20 cellular contexts compared by ENCODE assay signal in genomic region chr5:6785161-6785860, GRCh38.
"Had no signal": no experiment of that assay in that cellular context is flagged by ENCODE, and none has a peak within 500 bp of the region (broad histone marks: within the 10 kb centered on the region; RNA-seq: fewer than 3 reads in every experiment).

No MANE protein-coding gene starts in this region.

- H3K9me3 ChIP-seq: ascending aorta, breast epithelium, gastrocnemius medialis, left lung, pancreas, tibial artery, vagina had no signal

- H3K27ac ChIP-seq: ascending aorta, breast epithelium, coronary artery, gastrocnemius medialis, left lung, pancreas, tibial artery, vagina had no signal

- H3K27ac Mint-ChIP-seq: activated naive CD4-positive, alpha-beta T cell treated with anti-CD3 and anti-CD28 coated beads, Interleukin-2, amount 10 ng/mL, durations not matched to agents 7 days and 5 days; stimulated activated naive B cell treated with anti-CD40 and anti-IgM and Interleukin-4, amounts not matched to agents 10 μg/mL and 1 μg/mL and 100 μg/mL, for 72 hours had no signal

- H3K36me3 ChIP-seq: ascending aorta, breast epithelium, gastrocnemius medialis, left lung, pancreas, tibial artery, vagina had no signal

- H3K4me3 ChIP-seq: ascending aorta, breast epithelium, coronary artery, gastrocnemius medialis, left lung, pancreas, tibial artery, vagina had no signal

- ATAC-seq: activated T-cell treated with anti-CD3 and anti-CD28 coated beads, Interleukin-2, amount 50 U/mL, for 4 hours; gastrocnemius medialis; left lung; pancreas; sciatic nerve; stimulated activated naive B cell treated with anti-CD40 and anti-IgM and Interleukin-4, amounts not matched to agents 10 μg/mL and 1 μg/mL and 100 μg/mL, for 72 hours had no signal

- H3K27me3 ChIP-seq: ascending aorta, breast epithelium, gastrocnemius medialis, left lung, pancreas, tibial artery, vagina had no signal

- H3K36me3 Mint-ChIP-seq: activated naive CD4-positive, alpha-beta T cell treated with anti-CD3 and anti-CD28 coated beads, Interleukin-2, amount 10 ng/mL, durations not matched to agents 7 days and 5 days; stimulated activated naive B cell treated with anti-CD40 and anti-IgM and Interleukin-4, amounts not matched to agents 10 μg/mL and 1 μg/mL and 100 μg/mL, for 72 hours had no signal

- FAIRE-seq: endometrium, pancreas, TTC549 had no signal

- H3K9me3 Mint-ChIP-seq: activated naive CD4-positive, alpha-beta T cell treated with anti-CD3 and anti-CD28 coated beads, Interleukin-2, amount 10 ng/mL, durations not matched to agents 7 days and 5 days; activated T-cell treated with anti-CD3 and anti-CD28 coated beads, Interleukin-2, amount 50 U/mL, for 4 hours; stimulated activated naive B cell treated with anti-CD40 and anti-IgM and Interleukin-4, amounts not matched to agents 10 μg/mL and 1 μg/mL and 100 μg/mL, for 72 hours had no signal

- H3K4me1 ChIP-seq: ascending aorta, breast epithelium, gastrocnemius medialis, pancreas, tibial artery, vagina had no signal

- DNase-seq: activated CD4-positive, alpha-beta T cell treated with anti-CD3 and anti-CD28 coated beads, Interleukin-2, amount 50 U/mL, for 48 hours; activated naive CD4-positive, alpha-beta T cell treated with anti-CD3 and anti-CD28 coated beads, Interleukin-2, amount 10 ng/mL, durations not matched to agents 7 days and 5 days; activated T-cell treated with anti-CD3 and anti-CD28 coated beads, Interleukin-2, amount 50 U/mL, for 4 hours; erythroblast; gastrocnemius medialis; head of caudate nucleus; left lung; mammary epithelial cell; midbrain; pancreas; stimulated activated CD4-positive, alpha-beta T cell treated with anti-CD3 and anti-CD28 coated beads, Interleukin-4, amount 100 ng/mL, for 4 hours; stimulated activated naive B cell treated with anti-CD40 and anti-IgM and Interleukin-4, amounts not matched to agents 10 μg/mL and 1 μg/mL and 100 μg/mL, for 72 hours; tibial artery had no signal

- H3K4me3 Mint-ChIP-seq: activated naive CD4-positive, alpha-beta T cell treated with anti-CD3 and anti-CD28 coated beads, Interleukin-2, amount 10 ng/mL, durations not matched to agents 7 days and 5 days; activated T-cell treated with anti-CD3 and anti-CD28 coated beads, Interleukin-2, amount 50 U/mL, for 4 hours; stimulated activated naive B cell treated with anti-CD40 and anti-IgM and Interleukin-4, amounts not matched to agents 10 μg/mL and 1 μg/mL and 100 μg/mL, for 72 hours had no signal
